ENCODE assay signal across 26 cellular contexts in genomic region chr5:171437286-171437821, GRCh38. TPM values are rescaled to one million over a fixed set of nuclear protein-coding genes. Genes with fewer than 3 reads are reported as not detected.
A peak's percentile ranks its signal among the peaks of the same experiment; 100 is the strongest.
DNase-seq lines count a peak whose midpoint lies in the region; ATAC-seq and TF ChIP-seq lines count a peak whose summit lies in the region.
"Had no signal": no experiment of that assay in that cellular context is flagged by ENCODE, and none has a peak within 500 bp of the region (broad histone marks: within the 10 kb centered on the region; RNA-seq: fewer than 3 reads in every experiment).

No MANE protein-coding gene starts in this region.

- H3K27me3 ChIP-seq in iPS-20b (ENCODE audit: insufficient read depth, low read length), result no peaks in the 10 kb centered on the region
- H3K27me3 ChIP-seq: dorsolateral prefrontal cortex had no signal

- no peaks in the 10 kb centered on the region for H3K9me3 ChIP-seq in iPS-20b (ENCODE audit: insufficient read depth, low read depth, low read length)

- no peak overlapping the region for H3K9ac ChIP-seq in iPS-20b (ENCODE audit: low read depth, low read length)

- H3K36me3 Mint-ChIP-seq in WTC11, result no peaks in the 10 kb centered on the region
- no peaks in the 10 kb centered on the region for H3K36me3 Mint-ChIP-seq in progenitor cell of endocrine pancreas (ENCODE audit: insufficient read depth)
- H3K36me3 Mint-ChIP-seq in T-cell, result no peaks in the 10 kb centered on the region
- H3K36me3 Mint-ChIP-seq: IgD-negative memory B cell had no signal

- no peak overlapping the region for H3K27ac ChIP-seq in iPS-20b (ENCODE audit: low read length)
- H3K27ac ChIP-seq: 22Rv1, dorsolateral prefrontal cortex, epithelial cell of prostate, HL-60 had no signal

- peaks cover 10% of the 10 kb centered on the region; the same call in 1 of the 2 replicates for H3K4me1 ChIP-seq in iPS-20b (ENCODE audit: insufficient read depth, low read length)

- CTCF ChIA-PET in WTC11 (lab: Charles Lee) (interaction anchor here (0.5 to 4.8 kb wide), 11 partner anchors 10 to 421 kb away, joined by 3 to 37 read pairs (median 4); partner anchors contain the start of gene FGF18), T-cell (lab: Charles Lee) (no interaction called here)

- H3K4me3 Mint-ChIP-seq in WTC11 (no peak overlapping the region), progenitor cell of endocrine pancreas (ENCODE audit: low read depth) (no peak overlapping the region), T-cell (no peak overlapping the region)
- H3K4me3 Mint-ChIP-seq: IgD-negative memory B cell, T-helper 17 cell had no signal

- H3K36me3 ChIP-seq in iPS-20b (ENCODE audit: insufficient read depth, low read depth, low read length), result no peaks in the 10 kb centered on the region

- H3K4me1 Mint-ChIP-seq in WTC11 (peaks cover 42% of the 10 kb centered on the region), progenitor cell of endocrine pancreas (ENCODE audit: low read depth) (peaks cover 26% of the 10 kb centered on the region), T-cell (no peaks in the 10 kb centered on the region)
- H3K4me1 Mint-ChIP-seq: IgD-negative memory B cell had no signal

- ATAC-seq in WTC11 (peak; percentile 63), T-cell (replicated peaks in 1 of 4) (no peak), HG03097 (IDR thresholded peaks at IDR 0.05; ENCODE audit: low FRiP score, unreplicated experiment) (no peak), GM21529 (IDR thresholded peaks at IDR 0.05; ENCODE audit: unreplicated experiment) (no peak)
- ATAC-seq: T-helper 17 cell had no signal

- H3K27me3 Mint-ChIP-seq in WTC11 (ENCODE audit: low read depth), result no peaks in the 10 kb centered on the region
- peaks cover 9% of the 10 kb centered on the region for H3K27me3 Mint-ChIP-seq in progenitor cell of endocrine pancreas
- no peaks in the 10 kb centered on the region for H3K27me3 Mint-ChIP-seq in T-cell
- H3K27me3 Mint-ChIP-seq: T-helper 17 cell had no signal

- H3K9me3 Mint-ChIP-seq in WTC11 (no peaks in the 10 kb centered on the region), progenitor cell of endocrine pancreas (ENCODE audit: low read depth) (no peaks in the 10 kb centered on the region), T-cell (no peaks in the 10 kb centered on the region)
- H3K9me3 Mint-ChIP-seq: IgD-negative memory B cell had no signal

- DNase-seq in DMS53 (lab: John Stamatoyannopoulos, UW), result peak; percentile 76
- no peak for DNase-seq in DMS53 treated with DMSO at 0.1 percent for 48 hours (lab: John Stamatoyannopoulos, UW; ENCODE audit: unreplicated experiment)
- DNase-seq in WTC11 (ENCODE audit: low spot score), result peak; percentile 30
- no peak for DNase-seq in progenitor cell of endocrine pancreas (ENCODE audit: low spot score, unreplicated experiment)
- no peak for DNase-seq in T-cell
- DNase-seq: activated CD8-positive, alpha-beta memory T cell treated with anti-CD3 and anti-CD28 coated beads, Interleukin-2, amount 50 U/mL, for 48 hours; activated effector memory CD4-positive, alpha-beta T cell treated with Interleukin-2 at 50 U/mL for 16 hours; AML-193; caudate nucleus; dorsolateral prefrontal cortex; foreskin fibroblast; HCEC 1CT; midbrain; NCI-H526 treated with DMSO at 0.1 percent for 48 hours; SHP77 treated with DMSO at 0.1 percent for 48 hours; stimulated activated CD4-positive, alpha-beta T cell treated with anti-CD3 and anti-CD28 coated beads, Interleukin-12 subunit alpha, Interleukin-12 subunit beta, amount 100 ng/mL, for 4 hours; stimulated activated CD8-positive, alpha-beta memory T cell treated with anti-CD3 and anti-CD28 coated beads, Interleukin-4, amount 100 ng/mL, for 48 hours; T-helper 17 cell had no signal

- TF ChIP-seq CTCF in WTC11 (IDR thresholded peaks at IDR 0.05), result no peak
- peak; percentile 20 for TF ChIP-seq CTCF in progenitor cell of endocrine pancreas (IDR thresholded peaks at IDR 0.05; ENCODE audit: unreplicated experiment)

- peak overlapping the region; percentile 24; the same call in 1 of the 2 replicates for H3K4me3 ChIP-seq in iPS-20b (ENCODE audit: low read length)
- H3K4me3 ChIP-seq: dorsolateral prefrontal cortex had no signal

- H3K27ac Mint-ChIP-seq in WTC11 (no peak overlapping the region), progenitor cell of endocrine pancreas (no peak overlapping the region), T-cell (no peak overlapping the region)
- H3K27ac Mint-ChIP-seq: IgD-negative memory B cell, T-helper 17 cell had no signal

- POLR2A ChIA-PET in WTC11 (lab: Charles Lee) (interaction anchor here (0.6 kb wide), 1 partner anchor 96 kb away, joined by 10 read pairs; no protein-coding TSS in a partner anchor), T-cell (lab: Charles Lee) (no interaction called here)

TF ChIP-seq in WTC11, 78 proteins besides CTCF, POLR2A, EP300 and RAD21 (continues in another document):
- TF ChIP-seq TCF7 (CRISPR knock-in tag; IDR thresholded peaks at IDR 0.05; ENCODE audit: low read depth), result no peak
- TF ChIP-seq, protein P1, sequence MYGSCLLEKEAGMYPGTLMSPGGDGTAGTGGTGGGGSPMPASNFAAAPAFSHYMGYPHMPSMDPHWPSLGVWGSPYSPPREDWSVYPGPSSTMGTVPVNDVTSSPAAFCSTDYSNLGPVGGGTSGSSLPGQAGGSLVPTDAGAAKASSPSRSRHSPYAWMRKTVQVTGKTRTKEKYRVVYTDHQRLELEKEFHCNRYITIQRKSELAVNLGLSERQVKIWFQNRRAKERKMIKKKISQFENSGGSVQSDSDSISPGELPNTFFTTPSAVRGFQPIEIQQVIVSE (CRISPR knock-in tag; IDR thresholded peaks at IDR 0.05; ENCODE audit: borderline replicate concordance), result no peak
- TF ChIP-seq ETV6 (CRISPR knock-in tag; IDR thresholded peaks at IDR 0.05), result 0 out of 2 replicates have a peak, but pooled peaks have one; percentile 21
- no peak for TF ChIP-seq CBFB (CRISPR knock-in tag; IDR thresholded peaks at IDR 0.05; ENCODE audit: low read depth)
- TF ChIP-seq FOXK1 (CRISPR knock-in tag; IDR thresholded peaks at IDR 0.05), result no peak
- TF ChIP-seq E2F1 (CRISPR knock-in tag; IDR thresholded peaks at IDR 0.05), result no peak
- TF ChIP-seq AFF4 (CRISPR knock-in tag; IDR thresholded peaks at IDR 0.05; ENCODE audit: borderline replicate concordance), result no peak
- no peak for TF ChIP-seq NR2C2 (CRISPR knock-in tag; IDR thresholded peaks at IDR 0.05)

RNA-seq across cellular contexts. Expression of gene FGF18, which starts 17.9 kb away (rescaled TPM):
- total RNA-seq in WTC11 (2021) (0.72 to 1.4 TPM (median 0.87 TPM) in 3 replicates), progenitor cell of endocrine pancreas (2.3 and 2.6 TPM in 2 replicates), T-cell (under 1 TPM in 4 of 5 donors, not detected in 1; 0.16 to 0.58 (median 0.21) TPM)
- total RNA-seq: MCF 10A had no signal

RNA-seq across cellular contexts. Expression of gene NPM1, which starts 49.7 kb away (rescaled TPM):
- total RNA-seq in WTC11 (2021), result 3,469 to 3,530 TPM (median 3,528 TPM) in 3 replicates
- 1,367 and 1,453 TPM in 2 replicates for total RNA-seq in progenitor cell of endocrine pancreas
- total RNA-seq in T-cell, result 1,000 to 10,000 TPM in 2 of 5 donors, 100 to 1,000 TPM in 3; 940 to 1,150 (median 989) TPM

Comparison
In these comparisons a context has a peak if more than half of its experiments do, and no peak if none do; other contexts are left out.
1. DNase-seq: peak in DMS53 (single experiment) and WTC11 (single experiment); none in DMS53 treated with DMSO at 0.1 percent for 48 hours (single experiment), progenitor cell of endocrine pancreas (single experiment) and T-cell (0 of 34).